ENCODE assay signal across 10 cellular contexts in genomic region chr3:123658118-123658859, GRCh38.
DNase-seq lines count a peak whose midpoint lies in the region; ATAC-seq lines count a peak whose summit lies in the region.
"Had no signal": no experiment of that assay in that cellular context is flagged by ENCODE, and none has a peak within 500 bp of the region (broad histone marks: within the 10 kb centered on the region; RNA-seq: fewer than 3 reads in every experiment).

No MANE protein-coding gene starts in this region.

- peaks cover 5% of the 10 kb centered on the region for H3K27me3 Mint-ChIP-seq in activated T-cell treated with anti-CD3 and anti-CD28 coated beads, Interleukin-2, amount 50 U/mL, for 72 hours (ENCODE audit: low read depth)

- no peak overlapping the region for H3K4ac ChIP-seq in mesenchymal stem cell (ENCODE audit: low read depth in 1 of 2, low read length in 2 of 2)

- DNase-seq in NCI-H2196 treated with DMSO at 0.1 percent for 48 hours (lab: John Stamatoyannopoulos, UW; ENCODE audit: unreplicated experiment) (peak; percentile 69), mesenchymal stem cell (no peak), ureter (ENCODE audit: low spot score) (peak; percentile 79), NCI-H345 (lab: John Stamatoyannopoulos, UW) (no peak)
- DNase-seq in activated naive CD4-positive, alpha-beta T cell treated with anti-CD3 and anti-CD28 coated beads, Interleukin-2, amount 50 U/mL, for 16 hours, result no peak
- DNase-seq in activated T-cell treated with anti-CD3 and anti-CD28 coated beads, Interleukin-2, amount 50 U/mL, for 72 hours, result no peak

- no peak overlapping the region for H4K91ac ChIP-seq in mesenchymal stem cell (ENCODE audit: low read length)

- H3K27me3 ChIP-seq in duodenal mucosa (ENCODE audit: control insufficient read depth in 1 of 2, insufficient read depth in 2 of 2, low read length in 2 of 2) (no peaks in the 10 kb centered on the region), mesenchymal stem cell (ENCODE audit: control insufficient read depth in 1 of 2, insufficient read depth in 1 of 2, low read length in 2 of 2) (no peaks in the 10 kb centered on the region)

- H3K4me3 Mint-ChIP-seq in activated T-cell treated with anti-CD3 and anti-CD28 coated beads, Interleukin-2, amount 50 U/mL, for 72 hours, result no peak overlapping the region
- H3K4me3 Mint-ChIP-seq: activated T-helper 17 cell treated with anti-CD3 and anti-CD28 coated beads, Interleukin-2, amount 50 U/mL, for 72 hours; IgD-negative memory B cell; natural killer cell treated with Interleukin-12 subunit alpha and Interleukin-12 subunit beta and Interleukin-15 and Interleukin-18, amount 100 ng/mL, for 72 hours had no signal

- no peaks in the 10 kb centered on the region for H3K36me3 Mint-ChIP-seq in activated T-cell treated with anti-CD3 and anti-CD28 coated beads, Interleukin-2, amount 50 U/mL, for 72 hours (ENCODE audit: insufficient read depth in 2 of 2)
- H3K36me3 Mint-ChIP-seq: natural killer cell treated with Interleukin-12 subunit alpha and Interleukin-12 subunit beta and Interleukin-15 and Interleukin-18, amount 100 ng/mL, for 72 hours had no signal

- no peaks in the 10 kb centered on the region for H3K9me3 ChIP-seq in duodenal mucosa (ENCODE audit: control insufficient read depth in 1 of 2, low read length in 2 of 2)
- no peaks in the 10 kb centered on the region for H3K9me3 ChIP-seq in mesenchymal stem cell (ENCODE audit: control insufficient read depth, low read length)

- H3K36me3 ChIP-seq in duodenal mucosa (ENCODE audit: control insufficient read depth in 1 of 2, insufficient read depth in 2 of 2, low read length in 2 of 2), result no peaks in the 10 kb centered on the region
- peaks cover 32 to 45% of the 10 kb centered on the region in 2 experiments for H3K36me3 ChIP-seq in mesenchymal stem cell (ENCODE audit: control insufficient read depth in 1 of 2, insufficient read depth in 2 of 2, low read depth in 1 of 2, low read length in 2 of 2)

- H2AK5ac ChIP-seq in mesenchymal stem cell (ENCODE audit: low read length, severe bottlenecking), result peak overlapping the region; percentile 85

- WGBS in mesenchymal stem cell, result no CpG with 5 or more reads among the region's 1 CpG

- no peak overlapping the region for H2BK120ac ChIP-seq in mesenchymal stem cell (ENCODE audit: low read depth, low read length)

- no peak overlapping the region for H3K4me2 ChIP-seq in mesenchymal stem cell (ENCODE audit: low read length, poor library complexity, severe bottlenecking)

- no peak overlapping the region for H4K8ac ChIP-seq in mesenchymal stem cell (ENCODE audit: low read length)

- peak overlapping the region; percentile 39 for H3K27ac ChIP-seq in duodenal mucosa (ENCODE audit: low read depth, low read length)
- H3K27ac ChIP-seq in mesenchymal stem cell (ENCODE audit: low read length, poor library complexity, severe bottlenecking), result no peak overlapping the region

- H3K4me1 ChIP-seq in duodenal mucosa (ENCODE audit: control insufficient read depth in 1 of 2, insufficient read depth in 2 of 2, low read length in 2 of 2) (peaks cover 18 to 60% of the 10 kb centered on the region in 2 donors), mesenchymal stem cell (ENCODE audit: control insufficient read depth, insufficient read depth, low read depth, low read length) (peaks cover 20% of the 10 kb centered on the region)

- H3K9me3 Mint-ChIP-seq in activated T-cell treated with anti-CD3 and anti-CD28 coated beads, Interleukin-2, amount 50 U/mL, for 72 hours, result peaks cover 3 to 4% of the 10 kb centered on the region in 2 donors
- H3K9me3 Mint-ChIP-seq: natural killer cell treated with Interleukin-12 subunit alpha and Interleukin-12 subunit beta and Interleukin-15 and Interleukin-18, amount 100 ng/mL, for 72 hours had no signal

- H3K4me3 ChIP-seq in duodenal mucosa (ENCODE audit: low read depth in 1 of 2, low read length in 2 of 2) (peak overlapping the region in 1 of 2 donors; percentile 16), mesenchymal stem cell (ENCODE audit: insufficient read depth in 1 of 2, low read depth in 1 of 2, low read length in 2 of 2) (no peak overlapping the region)

- H3K18ac ChIP-seq in mesenchymal stem cell (ENCODE audit: low read depth in 1 of 2, low read length in 2 of 2), result no peak overlapping the region

- H3K9ac ChIP-seq in duodenal mucosa (ENCODE audit: low read depth in 1 of 2, low read length in 2 of 2) (peak overlapping the region in 1 of 2 donors; percentile 20), mesenchymal stem cell (ENCODE audit: low read length) (peak overlapping the region; percentile 69)

- no peak overlapping the region for H2BK5ac ChIP-seq in mesenchymal stem cell (ENCODE audit: low read depth, low read length, poor library complexity, severe bottlenecking)

- no peak overlapping the region for H3K23ac ChIP-seq in mesenchymal stem cell (ENCODE audit: low read length in 2 of 2)

- peaks cover 24% of the 10 kb centered on the region for H3K79me1 ChIP-seq in mesenchymal stem cell (replicated peaks; ENCODE audit: low read length, poor library complexity, severe bottlenecking)

- no peak overlapping the region for H2AFZ ChIP-seq in mesenchymal stem cell (ENCODE audit: low read depth, low read length)

- no peak overlapping the region for H2BK15ac ChIP-seq in mesenchymal stem cell (ENCODE audit: low read depth, poor library complexity, severe bottlenecking)

- H3K27ac Mint-ChIP-seq in activated T-cell treated with anti-CD3 and anti-CD28 coated beads, Interleukin-2, amount 50 U/mL, for 72 hours, result no peak overlapping the region
- H3K27ac Mint-ChIP-seq: activated T-helper 17 cell treated with anti-CD3 and anti-CD28 coated beads, Interleukin-2, amount 50 U/mL, for 72 hours; IgD-negative memory B cell; natural killer cell treated with Interleukin-12 subunit alpha and Interleukin-12 subunit beta and Interleukin-15 and Interleukin-18, amount 100 ng/mL, for 72 hours had no signal

- H2BK12ac ChIP-seq in mesenchymal stem cell (ENCODE audit: low read length in 2 of 2), result no peak overlapping the region

- H3K4me1 Mint-ChIP-seq in activated T-cell treated with anti-CD3 and anti-CD28 coated beads, Interleukin-2, amount 50 U/mL, for 72 hours (ENCODE audit: low read depth), result no peaks in the 10 kb centered on the region
- H3K4me1 Mint-ChIP-seq: activated T-helper 17 cell treated with anti-CD3 and anti-CD28 coated beads, Interleukin-2, amount 50 U/mL, for 72 hours; IgD-negative memory B cell had no signal

- ATAC-seq in activated T-cell treated with anti-CD3 and anti-CD28 coated beads, Interleukin-2, amount 50 U/mL, for 72 hours (replicated peaks in 1 of 2), result no peak
- ATAC-seq: activated T-helper 17 cell treated with anti-CD3 and anti-CD28 coated beads, Interleukin-2, amount 50 U/mL, for 72 hours; natural killer cell treated with Interleukin-12 subunit alpha and Interleukin-12 subunit beta and Interleukin-15 and Interleukin-18, amount 100 ng/mL, for 72 hours had no signal

- H3K14ac ChIP-seq in mesenchymal stem cell (ENCODE audit: low read length in 2 of 2), result no peak overlapping the region

Comparison
In these comparisons a context has a peak if more than half of its experiments do, and no peak if none do; other contexts are left out.
1. DNase-seq: peak in NCI-H2196 treated with DMSO at 0.1 percent for 48 hours (single experiment) and ureter (single experiment); none in mesenchymal stem cell (single experiment), NCI-H345 (single experiment), activated naive CD4-positive, alpha-beta T cell treated with anti-CD3 and anti-CD28 coated beads, Interleukin-2, amount 50 U/mL, for 16 hours (single experiment) and activated T-cell treated with anti-CD3 and anti-CD28 coated beads, Interleukin-2, amount 50 U/mL, for 72 hours (0 of 2).